1 cellular context compared by ENCODE assay signal in the genomic region with DNA sequence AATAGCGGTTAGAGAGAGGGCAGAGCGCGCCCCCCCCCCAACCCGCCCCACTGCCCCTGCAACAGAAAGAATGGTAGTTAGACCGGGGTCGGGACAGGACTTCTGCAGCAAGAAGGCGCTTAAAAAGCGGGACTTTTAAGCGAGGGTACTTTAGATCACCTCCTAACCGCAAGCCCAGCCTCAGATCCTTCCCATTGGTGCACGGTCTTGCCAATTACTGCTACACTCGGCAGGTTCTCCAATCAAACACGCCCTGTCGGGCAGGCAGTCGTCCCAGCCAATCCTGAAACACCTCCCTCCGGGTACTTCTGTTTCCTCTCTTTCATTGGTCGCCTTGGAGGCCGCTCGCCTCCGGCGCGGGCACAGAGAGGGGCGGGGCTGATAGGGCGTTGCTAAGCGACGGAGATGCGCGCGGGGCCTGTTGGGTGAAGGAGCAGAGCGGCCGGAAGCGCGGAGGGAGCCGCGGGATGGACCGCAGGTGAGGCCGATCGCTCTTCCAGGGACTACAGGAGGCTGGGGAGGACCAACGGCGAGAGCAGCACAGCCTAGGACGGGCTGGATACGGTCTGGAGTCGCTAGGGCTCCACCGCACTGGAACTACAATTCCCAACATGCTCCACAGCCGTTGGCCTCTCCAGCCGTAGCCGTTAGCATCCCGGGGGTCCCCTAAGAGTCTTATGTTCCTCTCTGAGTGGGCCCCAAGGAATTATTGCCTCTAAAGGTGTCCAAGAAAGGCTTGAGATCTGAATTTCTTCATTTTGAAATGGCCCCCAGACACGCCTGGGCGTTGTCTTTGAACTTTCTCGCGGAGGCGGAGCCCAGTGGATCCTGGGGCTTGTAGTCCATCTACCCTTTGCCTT.
TF ChIP-seq lines count a peak whose summit lies in the region.

A gene (plus strand): TSS at position 428 of the 860 bp plus-strand sequence. CDS start 40 bp downstream, at position 468.

TF ChIP-seq in HepG2, 621 proteins besides CTCF, POLR2A, EP300 and RAD21 (continued from another document and continues in another):
- TF ChIP-seq, protein P1, sequence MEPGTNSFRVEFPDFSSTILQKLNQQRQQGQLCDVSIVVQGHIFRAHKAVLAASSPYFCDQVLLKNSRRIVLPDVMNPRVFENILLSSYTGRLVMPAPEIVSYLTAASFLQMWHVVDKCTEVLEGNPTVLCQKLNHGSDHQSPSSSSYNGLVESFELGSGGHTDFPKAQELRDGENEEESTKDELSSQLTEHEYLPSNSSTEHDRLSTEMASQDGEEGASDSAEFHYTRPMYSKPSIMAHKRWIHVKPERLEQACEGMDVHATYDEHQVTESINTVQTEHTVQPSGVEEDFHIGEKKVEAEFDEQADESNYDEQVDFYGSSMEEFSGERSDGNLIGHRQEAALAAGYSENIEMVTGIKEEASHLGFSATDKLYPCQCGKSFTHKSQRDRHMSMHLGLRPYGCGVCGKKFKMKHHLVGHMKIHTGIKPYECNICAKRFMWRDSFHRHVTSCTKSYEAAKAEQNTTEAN (CRISPR knock-in tag; conservative IDR thresholded peaks at IDR 0.05): 0 out of 2 replicates have a peak, but pooled peaks have one; percentile 58
- TF ChIP-seq, protein P2, sequence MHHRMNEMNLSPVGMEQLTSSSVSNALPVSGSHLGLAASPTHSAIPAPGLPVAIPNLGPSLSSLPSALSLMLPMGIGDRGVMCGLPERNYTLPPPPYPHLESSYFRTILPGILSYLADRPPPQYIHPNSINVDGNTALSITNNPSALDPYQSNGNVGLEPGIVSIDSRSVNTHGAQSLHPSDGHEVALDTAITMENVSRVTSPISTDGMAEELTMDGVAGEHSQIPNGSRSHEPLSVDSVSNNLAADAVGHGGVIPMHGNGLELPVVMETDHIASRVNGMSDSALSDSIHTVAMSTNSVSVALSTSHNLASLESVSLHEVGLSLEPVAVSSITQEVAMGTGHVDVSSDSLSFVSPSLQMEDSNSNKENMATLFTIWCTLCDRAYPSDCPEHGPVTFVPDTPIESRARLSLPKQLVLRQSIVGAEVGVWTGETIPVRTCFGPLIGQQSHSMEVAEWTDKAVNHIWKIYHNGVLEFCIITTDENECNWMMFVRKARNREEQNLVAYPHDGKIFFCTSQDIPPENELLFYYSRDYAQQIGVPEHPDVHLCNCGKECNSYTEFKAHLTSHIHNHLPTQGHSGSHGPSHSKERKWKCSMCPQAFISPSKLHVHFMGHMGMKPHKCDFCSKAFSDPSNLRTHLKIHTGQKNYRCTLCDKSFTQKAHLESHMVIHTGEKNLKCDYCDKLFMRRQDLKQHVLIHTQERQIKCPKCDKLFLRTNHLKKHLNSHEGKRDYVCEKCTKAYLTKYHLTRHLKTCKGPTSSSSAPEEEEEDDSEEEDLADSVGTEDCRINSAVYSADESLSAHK (CRISPR knock-in tag; IDR thresholded peaks at IDR 0.05; ENCODE audit: borderline replicate concordance): no peak
- no peak for TF ChIP-seq GATA4 (IDR thresholded peaks at IDR 0.05; ENCODE audit: borderline replicate concordance, low read depth)
- no peak for TF ChIP-seq HNRNPL (IDR thresholded peaks at IDR 0.05; ENCODE audit: low read depth, low read length)
- TF ChIP-seq PITX1 (CRISPR knock-in tag; IDR thresholded peaks at IDR 0.05): no peak
- TF ChIP-seq BRCA1 (CRISPR knock-in tag; IDR thresholded peaks at IDR 0.05): no peak
- TF ChIP-seq SIN3A (IDR thresholded peaks at IDR 0.05; ENCODE audit: borderline replicate concordance, low read depth, low read length): peak; percentile 80
- no peak for TF ChIP-seq ZNF205 (CRISPR knock-in tag; IDR thresholded peaks at IDR 0.05)
- TF ChIP-seq, protein P3, sequence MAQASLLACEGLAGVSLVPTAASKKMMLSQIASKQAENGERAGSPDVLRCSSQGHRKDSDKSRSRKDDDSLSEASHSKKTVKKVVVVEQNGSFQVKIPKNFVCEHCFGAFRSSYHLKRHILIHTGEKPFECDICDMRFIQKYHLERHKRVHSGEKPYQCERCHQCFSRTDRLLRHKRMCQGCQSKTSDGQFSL (CRISPR knock-in tag; IDR thresholded peaks at IDR 0.05): no peak
- TF ChIP-seq NFE2L2 (IDR thresholded peaks at IDR 0.05; ENCODE audit: low read length): no peak
- no peak for TF ChIP-seq SP1 (IDR thresholded peaks at IDR 0.05)
- TF ChIP-seq SP1 (CRISPR knock-in tag; IDR thresholded peaks at IDR 0.05): peak; percentile 72
- no peak for TF ChIP-seq SETDB1 (CRISPR knock-in tag; IDR thresholded peaks at IDR 0.05; ENCODE audit: borderline replicate concordance)
- no peak for TF ChIP-seq GTF2F1 (IDR thresholded peaks at IDR 0.05; ENCODE audit: low read length)
- TF ChIP-seq ZNF772 (CRISPR knock-in tag; IDR thresholded peaks at IDR 0.05): no peak
- no peak for TF ChIP-seq ZKSCAN8 (CRISPR knock-in tag; IDR thresholded peaks at IDR 0.05; ENCODE audit: borderline replicate concordance)
- no peak for TF ChIP-seq TRIM24 (CRISPR knock-in tag; IDR thresholded peaks at IDR 0.05)
- peak; percentile 72; the same call in 1 of the 2 replicates for TF ChIP-seq U2AF2 (IDR thresholded peaks at IDR 0.05; ENCODE audit: low read depth, low read length)
- TF ChIP-seq ZNF333 (CRISPR knock-in tag; IDR thresholded peaks at IDR 0.05; ENCODE audit: borderline replicate concordance): no peak
- TF ChIP-seq ZFAT (CRISPR knock-in tag; conservative IDR thresholded peaks at IDR 0.05): no peak
- TF ChIP-seq ZNF552 (CRISPR knock-in tag; IDR thresholded peaks at IDR 0.05; ENCODE audit: borderline replicate concordance): no peak
- TF ChIP-seq BORCS8-MEF2B (CRISPR knock-in tag; IDR thresholded peaks at IDR 0.05): no peak
- TF ChIP-seq STAT5B (CRISPR knock-in tag; IDR thresholded peaks at IDR 0.05): no peak
- peak; percentile 70; the same call in 1 of the 2 replicates for TF ChIP-seq EEA1 (CRISPR knock-in tag; IDR thresholded peaks at IDR 0.05; ENCODE audit: borderline replicate concordance)
- no peak for TF ChIP-seq ZSCAN31 (CRISPR knock-in tag; IDR thresholded peaks at IDR 0.05; ENCODE audit: low read depth)
- 0 out of 2 replicates have a peak, but pooled peaks have one; percentile 56 for TF ChIP-seq ZNF792 (CRISPR knock-in tag; IDR thresholded peaks at IDR 0.05)
- TF ChIP-seq ZNF329 (CRISPR knock-in tag; IDR thresholded peaks at IDR 0.05; ENCODE audit: low read depth): no peak
- TF ChIP-seq, protein P4, sequence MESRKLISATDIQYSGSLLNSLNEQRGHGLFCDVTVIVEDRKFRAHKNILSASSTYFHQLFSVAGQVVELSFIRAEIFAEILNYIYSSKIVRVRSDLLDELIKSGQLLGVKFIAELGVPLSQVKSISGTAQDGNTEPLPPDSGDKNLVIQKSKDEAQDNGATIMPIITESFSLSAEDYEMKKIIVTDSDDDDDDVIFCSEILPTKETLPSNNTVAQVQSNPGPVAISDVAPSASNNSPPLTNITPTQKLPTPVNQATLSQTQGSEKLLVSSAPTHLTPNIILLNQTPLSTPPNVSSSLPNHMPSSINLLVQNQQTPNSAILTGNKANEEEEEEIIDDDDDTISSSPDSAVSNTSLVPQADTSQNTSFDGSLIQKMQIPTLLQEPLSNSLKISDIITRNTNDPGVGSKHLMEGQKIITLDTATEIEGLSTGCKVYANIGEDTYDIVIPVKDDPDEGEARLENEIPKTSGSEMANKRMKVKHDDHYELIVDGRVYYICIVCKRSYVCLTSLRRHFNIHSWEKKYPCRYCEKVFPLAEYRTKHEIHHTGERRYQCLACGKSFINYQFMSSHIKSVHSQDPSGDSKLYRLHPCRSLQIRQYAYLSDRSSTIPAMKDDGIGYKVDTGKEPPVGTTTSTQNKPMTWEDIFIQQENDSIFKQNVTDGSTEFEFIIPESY (CRISPR knock-in tag; IDR thresholded peaks at IDR 0.05): no peak
- no peak for TF ChIP-seq GTF3A (CRISPR knock-in tag; conservative IDR thresholded peaks at IDR 0.05)
- 0 out of 2 replicates have a peak, but pooled peaks have one; percentile 18 for TF ChIP-seq SIN3B (IDR thresholded peaks at IDR 0.05; ENCODE audit: low read length)
- TF ChIP-seq ERF (CRISPR knock-in tag; IDR thresholded peaks at IDR 0.05): 0 out of 2 replicates have a peak, but pooled peaks have one; percentile 38
- TF ChIP-seq KAT7 (CRISPR knock-in tag; IDR thresholded peaks at IDR 0.05; ENCODE audit: borderline replicate concordance): no peak
- no peak for TF ChIP-seq ZNF543 (CRISPR knock-in tag; IDR thresholded peaks at IDR 0.05)
- TF ChIP-seq, protein P5, sequence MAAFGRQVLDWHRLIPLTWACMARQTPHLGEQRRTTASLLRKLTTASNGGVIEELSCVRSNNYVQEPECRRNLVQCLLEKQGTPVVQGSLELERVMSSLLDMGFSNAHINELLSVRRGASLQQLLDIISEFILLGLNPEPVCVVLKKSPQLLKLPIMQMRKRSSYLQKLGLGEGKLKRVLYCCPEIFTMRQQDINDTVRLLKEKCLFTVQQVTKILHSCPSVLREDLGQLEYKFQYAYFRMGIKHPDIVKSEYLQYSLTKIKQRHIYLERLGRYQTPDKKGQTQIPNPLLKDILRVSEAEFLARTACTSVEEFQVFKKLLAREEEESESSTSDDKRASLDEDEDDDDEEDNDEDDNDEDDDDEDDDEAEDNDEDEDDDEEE (CRISPR knock-in tag; IDR thresholded peaks at IDR 0.05): peak; percentile 53; the same call in 1 of the 2 replicates
- TF ChIP-seq NFATC3 (CRISPR knock-in tag; IDR thresholded peaks at IDR 0.05): no peak
- TF ChIP-seq ELF1 (CRISPR knock-in tag; IDR thresholded peaks at IDR 0.05): peak; percentile 83
- TF ChIP-seq ZNF879 (CRISPR knock-in tag; IDR thresholded peaks at IDR 0.05): no peak
- TF ChIP-seq RXRB (CRISPR knock-in tag; IDR thresholded peaks at IDR 0.05; ENCODE audit: borderline replicate concordance): 0 out of 2 replicates have a peak, but pooled peaks have one; percentile 3
- no peak for TF ChIP-seq ZBTB1 (CRISPR knock-in tag; IDR thresholded peaks at IDR 0.05; ENCODE audit: borderline replicate concordance)
- TF ChIP-seq SUZ12 (IDR thresholded peaks at IDR 0.05; ENCODE audit: low read depth, low read length): peak; percentile 40
- no peak for TF ChIP-seq ZNF558 (CRISPR knock-in tag; IDR thresholded peaks at IDR 0.05; ENCODE audit: borderline replicate concordance)
- TF ChIP-seq ZZZ3 (CRISPR knock-in tag; IDR thresholded peaks at IDR 0.05; ENCODE audit: borderline replicate concordance): no peak
- TF ChIP-seq RCOR2 (CRISPR knock-in tag; IDR thresholded peaks at IDR 0.05): no peak
- no peak for TF ChIP-seq SMC3 (IDR thresholded peaks at IDR 0.05; ENCODE audit: low read length)
- TF ChIP-seq ZBTB3 (CRISPR knock-in tag; IDR thresholded peaks at IDR 0.05; ENCODE audit: borderline replicate concordance, low read depth): no peak
- TF ChIP-seq, protein P6, sequence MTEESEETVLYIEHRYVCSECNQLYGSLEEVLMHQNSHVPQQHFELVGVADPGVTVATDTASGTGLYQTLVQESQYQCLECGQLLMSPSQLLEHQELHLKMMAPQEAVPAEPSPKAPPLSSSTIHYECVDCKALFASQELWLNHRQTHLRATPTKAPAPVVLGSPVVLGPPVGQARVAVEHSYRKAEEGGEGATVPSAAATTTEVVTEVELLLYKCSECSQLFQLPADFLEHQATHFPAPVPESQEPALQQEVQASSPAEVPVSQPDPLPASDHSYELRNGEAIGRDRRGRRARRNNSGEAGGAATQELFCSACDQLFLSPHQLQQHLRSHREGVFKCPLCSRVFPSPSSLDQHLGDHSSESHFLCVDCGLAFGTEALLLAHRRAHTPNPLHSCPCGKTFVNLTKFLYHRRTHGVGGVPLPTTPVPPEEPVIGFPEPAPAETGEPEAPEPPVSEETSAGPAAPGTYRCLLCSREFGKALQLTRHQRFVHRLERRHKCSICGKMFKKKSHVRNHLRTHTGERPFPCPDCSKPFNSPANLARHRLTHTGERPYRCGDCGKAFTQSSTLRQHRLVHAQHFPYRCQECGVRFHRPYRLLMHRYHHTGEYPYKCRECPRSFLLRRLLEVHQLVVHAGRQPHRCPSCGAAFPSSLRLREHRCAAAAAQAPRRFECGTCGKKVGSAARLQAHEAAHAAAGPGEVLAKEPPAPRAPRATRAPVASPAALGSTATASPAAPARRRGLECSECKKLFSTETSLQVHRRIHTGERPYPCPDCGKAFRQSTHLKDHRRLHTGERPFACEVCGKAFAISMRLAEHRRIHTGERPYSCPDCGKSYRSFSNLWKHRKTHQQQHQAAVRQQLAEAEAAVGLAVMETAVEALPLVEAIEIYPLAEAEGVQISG (CRISPR knock-in tag; IDR thresholded peaks at IDR 0.05): peak; percentile 77
- TF ChIP-seq MAZ (IDR thresholded peaks at IDR 0.05; ENCODE audit: borderline replicate concordance, low read depth, low read length): no peak
- TF ChIP-seq MAZ (CRISPR knock-in tag; IDR thresholded peaks at IDR 0.05; ENCODE audit: low read depth): no peak
- TF ChIP-seq, protein P7, sequence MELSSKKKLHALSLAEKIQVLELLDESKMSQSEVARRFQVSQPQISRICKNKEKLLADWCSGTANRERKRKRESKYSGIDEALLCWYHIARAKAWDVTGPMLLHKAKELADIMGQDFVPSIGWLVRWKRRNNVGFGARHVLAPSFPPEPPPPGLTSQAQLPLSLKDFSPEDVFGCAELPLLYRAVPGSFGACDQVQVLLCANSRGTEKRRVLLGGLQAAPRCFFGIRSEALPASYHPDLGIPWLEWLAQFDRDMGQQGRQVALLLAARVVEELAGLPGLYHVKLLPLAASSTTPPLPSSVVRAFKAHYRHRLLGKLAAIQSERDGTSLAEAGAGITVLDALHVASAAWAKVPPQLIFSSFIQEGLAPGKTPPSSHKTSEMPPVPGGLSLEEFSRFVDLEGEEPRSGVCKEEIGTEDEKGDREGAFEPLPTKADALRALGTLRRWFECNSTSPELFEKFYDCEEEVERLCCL (CRISPR knock-in tag; IDR thresholded peaks at IDR 0.05; ENCODE audit: borderline replicate concordance): no peak
- peak; percentile 80; the same call in 1 of the 2 replicates for TF ChIP-seq HOXA5 (CRISPR knock-in tag; IDR thresholded peaks at IDR 0.05)
- TF ChIP-seq, protein P8, sequence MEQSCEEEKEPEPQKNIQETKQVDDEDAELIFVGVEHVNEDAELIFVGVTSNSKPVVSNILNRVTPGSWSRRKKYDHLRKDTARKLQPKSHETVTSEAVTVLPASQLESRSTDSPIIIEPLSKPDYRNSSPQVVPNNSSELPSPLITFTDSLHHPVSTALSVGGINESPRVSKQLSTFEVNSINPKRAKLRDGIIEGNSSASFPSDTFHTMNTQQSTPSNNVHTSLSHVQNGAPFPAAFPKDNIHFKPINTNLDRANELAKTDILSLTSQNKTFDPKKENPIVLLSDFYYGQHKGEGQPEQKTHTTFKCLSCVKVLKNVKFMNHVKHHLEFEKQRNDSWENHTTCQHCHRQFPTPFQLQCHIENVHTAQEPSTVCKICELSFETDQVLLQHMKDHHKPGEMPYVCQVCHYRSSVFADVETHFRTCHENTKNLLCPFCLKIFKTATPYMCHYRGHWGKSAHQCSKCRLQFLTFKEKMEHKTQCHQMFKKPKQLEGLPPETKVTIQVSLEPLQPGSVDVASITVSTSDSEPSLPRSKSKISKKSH (CRISPR knock-in tag; IDR thresholded peaks at IDR 0.05; ENCODE audit: borderline replicate concordance): peak; percentile 76; the same call in 1 of the 2 replicates
- TF ChIP-seq JUND (CRISPR knock-in tag; IDR thresholded peaks at IDR 0.05): no peak
- TF ChIP-seq ESRRA (CRISPR knock-in tag; IDR thresholded peaks at IDR 0.05; ENCODE audit: low read depth): peak; percentile 24; the same call in 1 of the 2 replicates
- no peak for TF ChIP-seq ZSCAN12 (CRISPR knock-in tag; IDR thresholded peaks at IDR 0.05)
- TF ChIP-seq PCBP1 (IDR thresholded peaks at IDR 0.05; ENCODE audit: borderline replicate concordance, low read depth, low read length): peak; percentile 53; the same call in 1 of the 2 replicates
- TF ChIP-seq IKZF4 (CRISPR knock-in tag; IDR thresholded peaks at IDR 0.05; ENCODE audit: borderline replicate concordance, low read depth, not compliant biosample characterization): no peak
- TF ChIP-seq, protein P9, sequence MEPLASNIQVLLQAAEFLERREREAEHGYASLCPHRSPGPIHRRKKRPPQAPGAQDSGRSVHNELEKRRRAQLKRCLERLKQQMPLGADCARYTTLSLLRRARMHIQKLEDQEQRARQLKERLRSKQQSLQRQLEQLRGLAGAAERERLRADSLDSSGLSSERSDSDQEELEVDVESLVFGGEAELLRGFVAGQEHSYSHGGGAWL (CRISPR knock-in tag; IDR thresholded peaks at IDR 0.05): no peak
